Comparison of ENCODE assay signal across 19 cellular contexts in genomic region chr10:119829429-119829828, GRCh38.
"Had no signal": no experiment of that assay in that cellular context is flagged by ENCODE, and none has a peak within 500 bp of the region (broad histone marks: within the 10 kb centered on the region; RNA-seq: fewer than 3 reads in every experiment).

No MANE protein-coding gene starts in this region.

- H3K9me3 Mint-ChIP-seq: naive thymus-derived CD8-positive, alpha-beta T cell; type B pancreatic cell had no signal

- H3K27me3 Mint-ChIP-seq: naive thymus-derived CD8-positive, alpha-beta T cell; progenitor cell of endocrine pancreas; type B pancreatic cell had no signal

- DNase-seq: activated CD4-positive, alpha-beta T cell treated with anti-CD3 and anti-CD28 coated beads for 1 hour; activated CD8-positive, alpha-beta memory T cell treated with anti-CD3 and anti-CD28 coated beads for 24 hours; activated T-cell treated with anti-CD3 and anti-CD28 coated beads for 4 hours; body of pancreas; cerebellar nuclear complex; dermis blood vessel endothelial cell; erythroblast; kidney glomerular epithelial cell; lower lobe of right lung; mucosa of descending colon; naive thymus-derived CD8-positive, alpha-beta T cell; occipital lobe; right cardiac atrium; stimulated activated CD4-positive, alpha-beta T cell treated with anti-CD3 and anti-CD28 coated beads, Interleukin-1b, Interleukin-23, amount 100 ng/mL, for 48 hours; stimulated activated naive CD4-positive, alpha-beta T cell; substantia nigra had no signal

- ATAC-seq: body of pancreas; lower lobe of right lung; mucosa of descending colon; naive thymus-derived CD8-positive, alpha-beta T cell; right cardiac atrium had no signal

- H3K27ac Mint-ChIP-seq: progenitor cell of endocrine pancreas, type B pancreatic cell had no signal

- H3K4me3 Mint-ChIP-seq: naive thymus-derived CD8-positive, alpha-beta T cell; type B pancreatic cell had no signal

- H3K27ac ChIP-seq: body of pancreas, hepatocyte, lower lobe of right lung had no signal

- H3K27me3 ChIP-seq: body of pancreas, hepatocyte had no signal

- H3K4me3 ChIP-seq: body of pancreas, hepatocyte, lower lobe of right lung, mucosa of descending colon had no signal

- H3K9me3 ChIP-seq: body of pancreas, lower lobe of right lung, mucosa of descending colon had no signal

- H3K4me1 ChIP-seq: body of pancreas, lower lobe of right lung had no signal
